Comparison of ENCODE assay signal across 19 cellular contexts in the genomic region with DNA sequence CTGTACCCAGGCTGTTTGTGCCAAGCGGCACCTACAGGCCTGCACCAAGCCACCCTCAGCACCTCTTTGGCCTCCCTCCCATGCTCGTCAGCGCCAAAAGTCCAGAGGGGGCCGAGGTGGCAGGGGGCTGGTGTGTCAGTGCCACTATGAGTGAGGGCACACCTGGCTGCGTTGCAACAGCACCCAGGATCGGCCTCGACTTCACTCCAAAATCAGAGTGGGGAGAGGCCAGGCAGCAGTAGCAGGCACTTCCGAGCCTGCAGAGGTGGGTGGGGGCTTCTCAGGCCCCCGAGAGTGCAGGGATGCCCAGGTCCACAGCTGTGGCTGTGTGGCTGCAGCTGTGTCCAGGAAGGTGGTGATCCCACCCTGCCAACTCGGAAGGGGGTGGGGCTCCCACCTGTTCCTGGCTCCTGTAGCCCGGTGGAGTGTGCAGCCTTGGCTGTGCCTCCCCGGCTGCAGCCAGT. TPM values are rescaled to one million over a fixed set of nuclear protein-coding genes. Genes with fewer than 3 reads are reported as not detected.
DNase-seq lines count a peak whose midpoint lies in the region; ATAC-seq and TF ChIP-seq lines count a peak whose summit lies in the region.
"Had no signal": no experiment of that assay in that cellular context is flagged by ENCODE, and none has a peak within 500 bp of the region (broad histone marks: within the 10 kb centered on the region; RNA-seq: fewer than 3 reads in every experiment).

No MANE protein-coding gene starts in this region.

- no peaks in the 10 kb centered on the region for H3K4me1 ChIP-seq in SJCRH30
- no peaks in the 10 kb centered on the region for H3K4me1 ChIP-seq in upper lobe of right lung
- H3K4me1 ChIP-seq: BLaER1 had no signal

- peaks cover 44% of the 10 kb centered on the region for H3K36me3 Mint-ChIP-seq in activated CD8-positive, alpha-beta memory T cell treated with anti-CD3 and anti-CD28 coated beads, Interleukin-2, amount 10 ng/mL, durations not matched to agents 7 days and 5 days
- H3K36me3 Mint-ChIP-seq in activated naive CD4-positive, alpha-beta T cell treated with anti-CD3 and anti-CD28 coated beads for 36 hours (ENCODE audit: low read depth) = peaks cover 52% of the 10 kb centered on the region

- H3K9me3 ChIP-seq in SJCRH30 (replicated peaks) (no peaks in the 10 kb centered on the region), upper lobe of right lung (no peaks in the 10 kb centered on the region)

- no peak overlapping the region for H3K27ac Mint-ChIP-seq in activated CD8-positive, alpha-beta memory T cell treated with anti-CD3 and anti-CD28 coated beads, Interleukin-2, amount 10 ng/mL, durations not matched to agents 7 days and 5 days
- no peak overlapping the region for H3K27ac Mint-ChIP-seq in activated naive CD4-positive, alpha-beta T cell treated with anti-CD3 and anti-CD28 coated beads for 36 hours
- H3K27ac Mint-ChIP-seq: CD4-positive, alpha-beta memory T cell; HFFc6 had no signal

- no peak overlapping the region for H3K4me3 Mint-ChIP-seq in activated CD8-positive, alpha-beta memory T cell treated with anti-CD3 and anti-CD28 coated beads, Interleukin-2, amount 10 ng/mL, durations not matched to agents 7 days and 5 days
- H3K4me3 Mint-ChIP-seq in activated naive CD4-positive, alpha-beta T cell treated with anti-CD3 and anti-CD28 coated beads for 36 hours = no peak overlapping the region
- H3K4me3 Mint-ChIP-seq: CD14-positive monocyte; CD4-positive, alpha-beta memory T cell; HFFc6 had no signal

- TF ChIP-seq CTCF in upper lobe of right lung (IDR thresholded peaks at IDR 0.05) = no peak

- H3K4me3 ChIP-seq in SJCRH30 = no peak overlapping the region
- H3K4me3 ChIP-seq in upper lobe of right lung = no peak overlapping the region
- H3K4me3 ChIP-seq: BLaER1 had no signal

- CTCF ChIA-PET in activated CD8-positive, alpha-beta memory T cell treated with anti-CD3 and anti-CD28 coated beads, Interleukin-2, amount 10 ng/mL, durations not matched to agents 7 days and 5 days (lab: Charles Lee) = no interaction called here
- CTCF ChIA-PET in activated naive CD4-positive, alpha-beta T cell treated with anti-CD3 and anti-CD28 coated beads for 36 hours (lab: Charles Lee) = no interaction called here

- DNase-seq in NCI-H748 (lab: John Stamatoyannopoulos, UW; ENCODE audit: unreplicated experiment) (peak; percentile 87), NCI-H748 treated with DMSO at 0.1 percent for 48 hours (lab: John Stamatoyannopoulos, UW) (no peak), SJCRH30 (peak; percentile 8 to 17), upper lobe of right lung (no peak), GF-D8 (lab: John Stamatoyannopoulos, UW) (no peak)
- no peak for DNase-seq in activated CD8-positive, alpha-beta memory T cell treated with anti-CD3 and anti-CD28 coated beads, Interleukin-2, amount 10 ng/mL, durations not matched to agents 7 days and 5 days
- no peak for DNase-seq in activated naive CD4-positive, alpha-beta T cell treated with anti-CD3 and anti-CD28 coated beads for 36 hours
- DNase-seq: 8988T; CD4-positive, alpha-beta memory T cell; DMS153; DMS79; GDM1; GOT3; HFFc6 had no signal

- H3K27ac ChIP-seq in SJCRH30 = no peak overlapping the region
- no peak overlapping the region for H3K27ac ChIP-seq in upper lobe of right lung
- H3K27ac ChIP-seq: BLaER1 had no signal

- ATAC-seq in esophagus mucosa (peak; percentile 28), upper lobe of right lung (peak; percentile 22)
- ATAC-seq in activated CD8-positive, alpha-beta memory T cell treated with anti-CD3 and anti-CD28 coated beads, Interleukin-2, amount 10 ng/mL, durations not matched to agents 7 days and 5 days = no peak
- ATAC-seq: HCT116, HepG2 had no signal

- no peaks in the 10 kb centered on the region for H3K27me3 Mint-ChIP-seq in activated CD8-positive, alpha-beta memory T cell treated with anti-CD3 and anti-CD28 coated beads, Interleukin-2, amount 10 ng/mL, durations not matched to agents 7 days and 5 days
- H3K27me3 Mint-ChIP-seq in activated naive CD4-positive, alpha-beta T cell treated with anti-CD3 and anti-CD28 coated beads for 36 hours (ENCODE audit: low read depth) = no peaks in the 10 kb centered on the region
- H3K27me3 Mint-ChIP-seq: CD4-positive, alpha-beta memory T cell had no signal

- H3K36me3 ChIP-seq in SJCRH30 = no peaks in the 10 kb centered on the region; the same call in 1 of the 2 replicates
- peaks cover 26% of the 10 kb centered on the region for H3K36me3 ChIP-seq in upper lobe of right lung

- intact Hi-C loops in upper lobe of right lung (cut with DNase I) = no loop called here
- intact Hi-C loops in activated naive CD4-positive, alpha-beta T cell treated with anti-CD3 and anti-CD28 coated beads for 36 hours (cut with micrococcal nuclease) = no loop called here

- H3K27me3 ChIP-seq in SJCRH30 (no peaks in the 10 kb centered on the region), upper lobe of right lung (no peaks in the 10 kb centered on the region)
- H3K27me3 ChIP-seq: BLaER1 had no signal

- H3K9me3 Mint-ChIP-seq in activated CD8-positive, alpha-beta memory T cell treated with anti-CD3 and anti-CD28 coated beads, Interleukin-2, amount 10 ng/mL, durations not matched to agents 7 days and 5 days (ENCODE audit: low read depth) = peaks cover 9% of the 10 kb centered on the region
- H3K9me3 Mint-ChIP-seq in activated naive CD4-positive, alpha-beta T cell treated with anti-CD3 and anti-CD28 coated beads for 36 hours = peaks cover 11% of the 10 kb centered on the region
- H3K9me3 Mint-ChIP-seq: HFFc6 had no signal

- no peaks in the 10 kb centered on the region for H3K4me1 Mint-ChIP-seq in activated CD8-positive, alpha-beta memory T cell treated with anti-CD3 and anti-CD28 coated beads, Interleukin-2, amount 10 ng/mL, durations not matched to agents 7 days and 5 days
- H3K4me1 Mint-ChIP-seq in activated naive CD4-positive, alpha-beta T cell treated with anti-CD3 and anti-CD28 coated beads for 36 hours (ENCODE audit: low read depth) = peaks cover under 1% of the 10 kb centered on the region
- H3K4me1 Mint-ChIP-seq: CD14-positive monocyte had no signal

RNA-seq across cellular contexts. Expression of gene PPA2, which starts 58.5 kb away (rescaled TPM):
- total RNA-seq in SJCRH30 (2014; rRNA removed; shearing (Covaris generic)) = 46.9 and 47.1 TPM in 2 replicates
- total RNA-seq in esophagus mucosa (90.8 TPM), upper lobe of right lung (66.5 TPM)
- total RNA-seq in activated CD8-positive, alpha-beta memory T cell treated with anti-CD3 and anti-CD28 coated beads, Interleukin-2, amount 10 ng/mL, durations not matched to agents 7 days and 5 days = 10 to 100 TPM; 67.0 to 68.5 TPM
- 100 to 1,000 TPM; 117 to 119 TPM for total RNA-seq in activated naive CD4-positive, alpha-beta T cell treated with anti-CD3 and anti-CD28 coated beads for 36 hours

Comparison
In these comparisons a context has a peak if more than half of its experiments do, and no peak if none do; other contexts are left out.
1. DNase-seq: peak in NCI-H748 (single experiment) and SJCRH30 (2 of 2); none in NCI-H748 treated with DMSO at 0.1 percent for 48 hours (single experiment), upper lobe of right lung (single experiment), activated CD8-positive, alpha-beta memory T cell treated with anti-CD3 and anti-CD28 coated beads, Interleukin-2, amount 10 ng/mL, durations not matched to agents 7 days and 5 days (single experiment), GF-D8 (single experiment) and activated naive CD4-positive, alpha-beta T cell treated with anti-CD3 and anti-CD28 coated beads for 36 hours (single experiment).